In genomic region chr16:67399218-67399733, GRCh38 we compare ENCODE assay signal across 1 cellular context.
A peak's percentile ranks its signal among the peaks of the same experiment; 100 is the strongest.
TF ChIP-seq lines count a peak whose summit lies in the region.

No MANE protein-coding gene starts in this region.

TF ChIP-seq in K562, 482 proteins besides CTCF, POLR2A, EP300 and RAD21 (continued from another document):
- TF ChIP-seq SIN3A (IDR thresholded peaks at IDR 0.05; ENCODE audit: borderline replicate concordance in 2 of 2, control insufficient read depth in 1 of 2, low read depth in 2 of 2, low read length in 2 of 2) (no peak), MCM5 (IDR thresholded peaks at IDR 0.05; ENCODE audit: low read depth) (no peak), SRF (CRISPR knock-in tag; IDR thresholded peaks at IDR 0.05) (no peak), POLR2AphosphoS2 (IDR thresholded peaks at IDR 0.05; ENCODE audit: low read length) (no peak), RBFOX2 (IDR thresholded peaks at IDR 0.05; ENCODE audit: low read depth, low read length) (0 out of 2 replicates have a peak, but pooled peaks have one; percentile 20), ERF (CRISPR knock-in tag; IDR thresholded peaks at IDR 0.05) (no peak), MYC (IDR thresholded peaks at IDR 0.05; ENCODE audit: low read depth, low read length) (no peak), MYC (CRISPR knock-in tag; IDR thresholded peaks at IDR 0.05; ENCODE audit: borderline replicate concordance, low read depth) (no peak), RFX5 (IDR thresholded peaks at IDR 0.05; ENCODE audit: low read depth, low read length) (no peak), ZNF512 (tag; IDR thresholded peaks at IDR 0.05) (no peak), PHB2 (IDR thresholded peaks at IDR 0.05; ENCODE audit: low read depth) (no peak), GTF2F1 (IDR thresholded peaks at IDR 0.05; ENCODE audit: low read depth, low read length) (no peak), ELK1 (CRISPR knock-in tag; IDR thresholded peaks at IDR 0.05) (no peak)
